Comparison of ENCODE assay signal across 15 cellular contexts in the genomic region with DNA sequence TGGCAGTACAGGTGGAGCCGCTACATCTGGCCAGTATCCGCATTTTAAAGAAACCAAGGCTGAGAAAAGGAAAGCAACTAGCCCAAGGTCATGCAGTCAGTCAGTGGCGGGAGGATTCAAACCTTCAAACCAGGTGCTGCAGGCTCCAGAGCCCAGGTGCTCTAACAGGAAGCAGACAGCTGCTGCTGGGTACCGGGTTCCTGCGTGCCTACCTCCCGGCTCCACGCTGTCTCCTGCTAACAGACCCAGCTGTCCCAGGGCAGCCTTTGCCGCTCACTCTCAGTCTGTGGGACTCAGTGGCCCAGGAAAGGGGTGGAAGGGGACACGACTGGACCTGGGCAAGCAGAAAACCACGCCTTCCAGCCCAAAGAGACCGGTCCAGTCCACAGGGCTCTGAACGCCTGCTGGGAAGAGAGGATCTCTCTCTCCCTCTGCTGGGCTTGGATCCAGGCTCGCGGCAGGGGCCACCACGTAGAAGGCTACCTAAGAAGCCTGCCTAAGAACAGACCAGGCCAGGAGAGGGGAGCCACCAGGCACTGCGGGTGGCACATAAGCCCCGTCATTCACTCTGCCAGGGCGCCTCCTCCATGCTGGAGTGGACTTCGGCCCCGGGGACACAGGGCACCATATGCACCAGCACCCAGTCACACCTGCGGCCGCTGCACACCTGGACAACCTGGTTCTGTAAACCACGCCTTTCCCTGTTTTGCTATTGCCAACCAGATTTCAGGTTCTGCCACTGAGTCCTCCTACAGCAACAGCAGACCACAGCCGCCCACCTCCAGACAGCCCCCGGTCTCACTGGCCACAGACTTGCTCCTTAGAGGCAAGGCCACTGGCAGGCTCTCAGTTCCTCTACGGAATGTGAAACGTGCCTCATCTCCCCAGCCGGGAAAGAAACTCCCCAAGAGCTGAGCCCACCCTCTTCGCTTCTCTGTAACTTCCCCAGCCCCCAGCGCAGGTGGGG. TPM values are rescaled to one million over a fixed set of nuclear protein-coding genes. Genes with fewer than 3 reads are reported as not detected.
DNase-seq lines count a peak whose midpoint lies in the region; ATAC-seq and TF ChIP-seq lines count a peak whose summit lies in the region.
"Had no signal": no experiment of that assay in that cellular context is flagged by ENCODE, and none has a peak within 500 bp of the region (broad histone marks: within the 10 kb centered on the region; RNA-seq: fewer than 3 reads in every experiment).

No MANE protein-coding gene starts in this region.

- no peaks in the 10 kb centered on the region; the same call in 1 of the 2 replicates for H4K20me1 ChIP-seq in GM23248 (ENCODE audit: insufficient read depth)

- H3K9ac ChIP-seq in GM23248 (no peak overlapping the region), rectal smooth muscle tissue (ENCODE audit: low read length) (no peak overlapping the region)

- DNase-seq in GM23248 (no peak), Peyer's patch (peak in 2 of 3 donors; percentile 93 to 94), right cardiac atrium (peak in 1 of 3 donors; percentile 65), G401 (ENCODE audit: low spot score) (no peak)
- no peak for DNase-seq in stimulated activated CD4-positive, alpha-beta T cell treated with anti-CD3 and anti-CD28 coated beads, Interleukin-1b, Interleukin-23, amount 100 ng/mL, for 48 hours
- DNase-seq in stimulated activated CD4-positive, alpha-beta T cell treated with anti-CD3 and anti-CD28 coated beads, Interleukin-2, amount 100 ng/mL, for 48 hours: no peak
- no peak for DNase-seq in activated CD4-positive, alpha-beta T cell treated with anti-CD3 and anti-CD28 coated beads for 48 hours
- DNase-seq: activated naive CD4-positive, alpha-beta T cell treated with anti-CD3 and anti-CD28 coated beads for 36 hours; CD4-positive, alpha-beta T cell; NCI-H69; T1000 had no signal

- in situ Hi-C loops in GM23248 (cut with MboI): no loop called here
- in situ Hi-C loops in G401 (cut with HindIII; ENCODE audit: low sequenced_read_pairs): no loop called here

- H2AFZ ChIP-seq in GM23248: no peak overlapping the region

- peaks cover 28% of the 10 kb centered on the region; the same call in 1 of the 2 replicates for H3K36me3 ChIP-seq in GM23248 (ENCODE audit: low read depth)
- peaks cover 0 to 54% (median 0%) of the 10 kb centered on the region in 3 donors for H3K36me3 ChIP-seq in Peyer's patch
- H3K36me3 ChIP-seq in rectal smooth muscle tissue (ENCODE audit: control insufficient read depth, insufficient read depth, low read length): peaks cover 23% of the 10 kb centered on the region

- no peak overlapping the region for H3K4me3 ChIP-seq in GM23248
- H3K4me3 ChIP-seq in Peyer's patch: peak overlapping the region in 2 of 4 donors; percentile 37 to 39
- H3K4me3 ChIP-seq in right cardiac atrium (ENCODE audit: low read length): no peak overlapping the region
- H3K4me3 ChIP-seq in rectal smooth muscle tissue (ENCODE audit: low read length): peak overlapping the region; percentile 40

- H3K9me2 ChIP-seq in GM23248 (ENCODE audit: insufficient read depth): no peaks in the 10 kb centered on the region

- no peaks in the 10 kb centered on the region for H3K9me3 ChIP-seq in GM23248 (ENCODE audit: low read depth)
- H3K9me3 ChIP-seq in Peyer's patch: no peaks in the 10 kb centered on the region
- no peaks in the 10 kb centered on the region for H3K9me3 ChIP-seq in right cardiac atrium (ENCODE audit: control insufficient read depth, low read length)

- peaks cover 23% of the 10 kb centered on the region for H3K4me1 ChIP-seq in GM23248 (ENCODE audit: insufficient read depth)
- peaks cover 0 to 50% (median 8%) of the 10 kb centered on the region in 4 donors for H3K4me1 ChIP-seq in Peyer's patch
- peaks cover 10% of the 10 kb centered on the region for H3K4me1 ChIP-seq in right cardiac atrium (ENCODE audit: control insufficient read depth, insufficient read depth, low read length)
- peaks cover 36% of the 10 kb centered on the region for H3K4me1 ChIP-seq in rectal smooth muscle tissue (ENCODE audit: control insufficient read depth, insufficient read depth, low read length)

- TF ChIP-seq POLR2A in Peyer's patch (IDR thresholded peaks at IDR 0.05): peak; percentile 19 to 48

- H3K27me3 ChIP-seq in GM23248 (replicated peaks; ENCODE audit: insufficient read depth) (no peaks in the 10 kb centered on the region), Peyer's patch (no peaks in the 10 kb centered on the region), right cardiac atrium (ENCODE audit: control insufficient read depth, insufficient read depth) (no peaks in the 10 kb centered on the region), rectal smooth muscle tissue (ENCODE audit: control insufficient read depth, insufficient read depth, low read length) (no peaks in the 10 kb centered on the region)

- no peak for TF ChIP-seq CTCF in Peyer's patch (IDR thresholded peaks at IDR 0.05)

- ATAC-seq in right cardiac atrium: no peak

- peaks cover 29% of the 10 kb centered on the region for H3F3A ChIP-seq in GM23248 (ENCODE audit: insufficient read depth)

- H3K27ac ChIP-seq in GM23248: peak overlapping the region; percentile 95; the same call in 1 of the 2 replicates
- H3K27ac ChIP-seq in Peyer's patch: peak overlapping the region; percentile 59 to 99 (median 92)
- peak overlapping the region; percentile 63 for H3K27ac ChIP-seq in right cardiac atrium (ENCODE audit: low read length)
- peak overlapping the region; percentile 99 for H3K27ac ChIP-seq in rectal smooth muscle tissue (ENCODE audit: low read depth, low read length)
- H3K27ac ChIP-seq: HL-60 had no signal

- H3K79me2 ChIP-seq in GM23248 (ENCODE audit: insufficient read depth): peaks cover 83% of the 10 kb centered on the region

- intact Hi-C loops in right cardiac atrium (cut with DNase I): no loop called here

- 86 to 88% methylated on average over 30 of the region's 30 CpGs for WGBS in GM23248 (ENCODE audit: low coverage in 1 of 2, low lambda C conversion rate in 2 of 2, missing lambda C conversion rate in 2 of 2), 2 experiments
- 68% methylated on average over 30 of the region's 30 CpGs for WGBS in right cardiac atrium

- no peak overlapping the region for H3K4me2 ChIP-seq in GM23248 (ENCODE audit: unreplicated experiment)

RNA-seq across cellular contexts. Expression of a gene that starts 4.6 kb away (rescaled TPM):
- total RNA-seq in GM23248 (2014; rRNA removed; shearing (Covaris generic)): 167 and 194 TPM in 2 replicates
- 47.6 and 51.1 TPM in 2 replicates for polyA plus RNA-seq in GM23248 (2016; fragmentation: Nextera tagmentation; extraction: Ambion mirVana)
- 100 to 1,000 TPM in 1 of 4 donors, 10 to 100 TPM in 3; 61.3 to 106 (median 88.1) TPM for total RNA-seq in Peyer's patch
- total RNA-seq in right cardiac atrium: 100 to 1,000 TPM in 2 of 4 donors, 10 to 100 TPM in 2; 67.8 to 121 (median 93.4) TPM
- polyA plus RNA-seq in right cardiac atrium: 122 TPM
- total RNA-seq in G401 (2014; rRNA removed; shearing (Covaris generic)): 171 and 247 TPM in 2 replicates

RNA-seq across cellular contexts. Expression of a gene that starts 18.9 kb away (rescaled TPM):
- 2,755 and 2,906 TPM in 2 replicates for total RNA-seq in GM23248 (2014; rRNA removed; shearing (Covaris generic))
- polyA plus RNA-seq in GM23248 (2016; fragmentation: Nextera tagmentation; extraction: Ambion mirVana) (326 and 331 TPM in 2 replicates), right cardiac atrium (1,037 TPM)
- total RNA-seq in Peyer's patch (1,000 to 10,000 TPM in 3 of 4 donors, 100 to 1,000 TPM in 1; 914 to 1,425 (median 1,203) TPM), right cardiac atrium (1,000 to 10,000 TPM; 2,000 to 2,630 (median 2,240) TPM)
- total RNA-seq in G401 (2014; rRNA removed; shearing (Covaris generic)): 2,932 and 3,263 TPM in 2 replicates

RNA-seq across cellular contexts. Expression of a gene that starts 33.5 kb away (rescaled TPM):
- total RNA-seq in GM23248 (2014; rRNA removed; shearing (Covaris generic)): not detected in 2 replicates
- not detected in 2 replicates for polyA plus RNA-seq in GM23248 (2016; fragmentation: Nextera tagmentation; extraction: Ambion mirVana)
- not detected for total RNA-seq in Peyer's patch
- 1,000 to 10,000 TPM; 1,114 to 1,487 (median 1,236) TPM for total RNA-seq in right cardiac atrium
- polyA plus RNA-seq in right cardiac atrium: 1,838 TPM
- total RNA-seq in G401 (2014; rRNA removed; shearing (Covaris generic)): 22.0 and 27.8 TPM in 2 replicates
- total RNA-seq: activated naive CD4-positive, alpha-beta T cell treated with anti-CD3 and anti-CD28 coated beads for 36 hours; CD4-positive, alpha-beta T cell; pulmonary artery endothelial cell; subcutaneous adipose tissue had no signal

RNA-seq across cellular contexts. Expression of a gene that starts 41.2 kb away (rescaled TPM):
- 16.8 and 21.0 TPM in 2 replicates for total RNA-seq in GM23248 (2014; rRNA removed; shearing (Covaris generic))
- 6.9 and 9.1 TPM in 2 replicates for polyA plus RNA-seq in GM23248 (2016; fragmentation: Nextera tagmentation; extraction: Ambion mirVana)
- total RNA-seq in Peyer's patch: 10 to 100 TPM; 15.9 to 47.9 (median 24.2) TPM
- total RNA-seq in right cardiac atrium: 10 to 100 TPM; 11.9 to 13.1 (median 12.5) TPM
- polyA plus RNA-seq in right cardiac atrium: 9.6 TPM
- total RNA-seq in G401 (2014; rRNA removed; shearing (Covaris generic)): 24.7 and 45.7 TPM in 2 replicates

Comparison
In these comparisons a context has a peak if more than half of its experiments do, and no peak if none do; other contexts are left out.
1. DNase-seq: peak in Peyer's patch (2 of 3); none in GM23248 (single experiment), G401 (single experiment), stimulated activated CD4-positive, alpha-beta T cell treated with anti-CD3 and anti-CD28 coated beads, Interleukin-1b, Interleukin-23, amount 100 ng/mL, for 48 hours (single experiment), stimulated activated CD4-positive, alpha-beta T cell treated with anti-CD3 and anti-CD28 coated beads, Interleukin-2, amount 100 ng/mL, for 48 hours (0 of 2) and activated CD4-positive, alpha-beta T cell treated with anti-CD3 and anti-CD28 coated beads for 48 hours (single experiment).
2. RNA of a gene that starts 33.5 kb away (total RNA-seq): 1,114 to 1,487 TPM in right cardiac atrium; 22.0 to 27.8 TPM in G401, not detected in GM23248 and not detected in Peyer's patch; every median in the first group is over 10 times any median in the second.
3. Peak in every context shown above with its lines, with median percentiles within 50 percentile points of each other: H3K27ac ChIP-seq.